In genomic region chrX:100636321-100636991, GRCh38 we compare ENCODE assay signal across 8 cellular contexts. TPM values are rescaled to one million over a fixed set of nuclear protein-coding genes. Genes with fewer than 3 reads are reported as not detected.
A peak's percentile ranks its signal among the peaks of the same experiment; 100 is the strongest.
DNase-seq lines count a peak whose midpoint lies in the region; ATAC-seq and TF ChIP-seq lines count a peak whose summit lies in the region.

TSS of gene TSPAN6 (minus strand) at chrX:100636806. CDS start at chrX:100636694, 112 bp downstream.

- no peak within 1 kb of the TSS for H3K27ac Mint-ChIP-seq in activated T-cell treated with anti-CD3 and anti-CD28 coated beads, Interleukin-2, amount 50 U/mL, for 72 hours

- peak within 1 kb of the TSS; percentile 13 for H2AFZ ChIP-seq in fibroblast of lung (ENCODE audit: low read length)

- no peaks in the 10 kb centered on the region for H4K20me1 ChIP-seq in fibroblast of lung (ENCODE audit: control insufficient read depth, extremely low read depth, insufficient read depth, low read length)

- peak within 1 kb of the TSS; percentile 78 for H3K4me2 ChIP-seq in fibroblast of lung (ENCODE audit: extremely low read depth, insufficient read depth, low read length)

- ATAC-seq in GM18867 (IDR thresholded peaks at IDR 0.05; ENCODE audit: unreplicated experiment) (peak; percentile 92), HG03378 (IDR thresholded peaks at IDR 0.05; ENCODE audit: unreplicated experiment) (peak; percentile 98)
- ATAC-seq in activated T-cell treated with anti-CD3 and anti-CD28 coated beads, Interleukin-2, amount 50 U/mL, for 72 hours (replicated peaks in 1 of 2), result peak; percentile 100

- no peaks in the 10 kb centered on the region for H3K79me2 ChIP-seq in fibroblast of lung (ENCODE audit: control insufficient read depth, insufficient read depth, low read length)

- H3K4me3 ChIP-seq in fibroblast of lung (replicated peaks in 1 of 4; ENCODE audit: control extremely low read depth in 1 of 4, insufficient read depth in 1 of 4, low read depth in 3 of 4, low read length in 4 of 4), result peak within 1 kb of the TSS; percentile 55 to 79 (median 64)
- peak within 1 kb of the TSS; percentile 52 to 61 for H3K4me3 ChIP-seq in muscle layer of duodenum (ENCODE audit: low read depth in 1 of 2, low read length in 2 of 2)

- H3K4me1 ChIP-seq in fibroblast of lung (ENCODE audit: control insufficient read depth, extremely low read depth, insufficient read depth, low read length) (no peaks in the 10 kb centered on the region), muscle layer of duodenum (ENCODE audit: control insufficient read depth in 1 of 2, insufficient read depth in 2 of 2, low read length in 2 of 2) (no peaks in the 10 kb centered on the region)

- peak within 1 kb of the TSS; percentile 74 for H3K9ac ChIP-seq in fibroblast of lung (ENCODE audit: insufficient read depth, low read length)

- H3K4me1 Mint-ChIP-seq in activated T-cell treated with anti-CD3 and anti-CD28 coated beads, Interleukin-2, amount 50 U/mL, for 72 hours (ENCODE audit: low read depth), result peaks cover 9% of the 10 kb centered on the region

- peak; percentile 50 to 53 for TF ChIP-seq CTCF in fibroblast of lung (conservative IDR thresholded peaks at IDR 0.05 in 1 of 2, IDR thresholded peaks at IDR 0.05 in 1 of 2; ENCODE audit: low read depth in 1 of 2, low read length in 2 of 2)

- no peaks in the 10 kb centered on the region for H3K9me3 ChIP-seq in fibroblast of lung (ENCODE audit: control insufficient read depth, insufficient read depth, low read depth, low read length)
- H3K9me3 ChIP-seq in muscle layer of duodenum (ENCODE audit: control insufficient read depth in 1 of 2, low read length in 2 of 2), result no peaks in the 10 kb centered on the region

- no peaks in the 10 kb centered on the region for H3K9me3 Mint-ChIP-seq in activated T-cell treated with anti-CD3 and anti-CD28 coated beads, Interleukin-2, amount 50 U/mL, for 72 hours

- H3K27ac ChIP-seq in fibroblast of lung (ENCODE audit: insufficient read depth, low read length) (peak within 1 kb of the TSS; percentile 67), muscle layer of duodenum (ENCODE audit: low read length) (peak within 1 kb of the TSS; percentile 31)

- H3K27me3 Mint-ChIP-seq in activated T-cell treated with anti-CD3 and anti-CD28 coated beads, Interleukin-2, amount 50 U/mL, for 72 hours (ENCODE audit: low read depth), result peaks cover 57% of the 10 kb centered on the region

- H3K36me3 Mint-ChIP-seq in activated T-cell treated with anti-CD3 and anti-CD28 coated beads, Interleukin-2, amount 50 U/mL, for 72 hours (ENCODE audit: insufficient read depth in 2 of 2), result no peaks in the 10 kb centered on the region

- no peaks in the 10 kb centered on the region for H3K27me3 ChIP-seq in fibroblast of lung (ENCODE audit: control insufficient read depth, insufficient read depth, low read length)
- no peaks in the 10 kb centered on the region for H3K27me3 ChIP-seq in muscle layer of duodenum (ENCODE audit: low read depth, low read length)

- no peaks in the 10 kb centered on the region for H3K36me3 ChIP-seq in fibroblast of lung (ENCODE audit: control insufficient read depth, insufficient read depth, low read length)
- no peaks in the 10 kb centered on the region for H3K36me3 ChIP-seq in muscle layer of duodenum (ENCODE audit: control insufficient read depth in 1 of 2, insufficient read depth in 2 of 2, low read length in 2 of 2)

- peak within 1 kb of the TSS; percentile 83 to 87 for H3K4me3 Mint-ChIP-seq in activated T-cell treated with anti-CD3 and anti-CD28 coated beads, Interleukin-2, amount 50 U/mL, for 72 hours

- DNase-seq in 8988T, result peak; percentile 27
- DNase-seq in NCI-H82 treated with DMSO at 0.1 percent for 48 hours (lab: John Stamatoyannopoulos, UW; ENCODE audit: unreplicated experiment), result peak; percentile 83
- DNase-seq in activated T-cell treated with anti-CD3 and anti-CD28 coated beads, Interleukin-2, amount 50 U/mL, for 72 hours, result peak; percentile 66 to 79
- peak; percentile 80 to 89 for DNase-seq in fibroblast of lung (ENCODE audit: low read depth in 2 of 2)
- DNase-seq in stimulated activated CD8-positive, alpha-beta memory T cell treated with anti-CD3 and anti-CD28 coated beads, Interleukin-7, amount 100 ng/mL, for 1 hour (ENCODE audit: low read depth in 2 of 2), result peak; percentile 22 to 40

RNA-seq across cellular contexts. Expression of gene TSPAN6, which starts in this region (rescaled TPM):
- total RNA-seq in activated T-cell treated with anti-CD3 and anti-CD28 coated beads, Interleukin-2, amount 50 U/mL, for 72 hours, result under 1 TPM in 1 of 2 donors, not detected in 1; 0.43 TPM
- total RNA-seq in fibroblast of lung, result 29.2 and 35.4 TPM in 2 replicates
- polyA plus RNA-seq in fibroblast of lung, result 24.9 and 34.1 TPM in 2 replicates
- polyA plus RNA-seq in fibroblast of lung (2012), result 18.9 and 22.1 TPM in 2 replicates
- 4.4 and 5.2 TPM in 2 replicates for polyA minus RNA-seq in fibroblast of lung (ENCODE audit: low replicate concordance)

Comparison
In these comparisons a context has a peak if more than half of its experiments do, and no peak if none do; other contexts are left out.
1. Peak in every context shown above with its lines: DNase-seq, ATAC-seq, H3K4me3 ChIP-seq and H3K27ac ChIP-seq.
2. RNA of gene TSPAN6 (total RNA-seq): 29.2 to 35.4 TPM in fibroblast of lung; 0.43 TPM in activated T-cell treated with anti-CD3 and anti-CD28 coated beads, Interleukin-2, amount 50 U/mL, for 72 hours; every median in the first group is over 10 times any median in the second.
3. Peak in DNase-seq and ATAC-seq in activated T-cell treated with anti-CD3 and anti-CD28 coated beads, Interleukin-2, amount 50 U/mL, for 72 hours; RNA of the gene not detected or under 1 TPM.
4. DNase-seq: peak in every context shown above with its lines; median percentile 84 in fibroblast of lung; 83 in NCI-H82 treated with DMSO at 0.1 percent for 48 hours; 72 in activated T-cell treated with anti-CD3 and anti-CD28 coated beads, Interleukin-2, amount 50 U/mL, for 72 hours; 31 in stimulated activated CD8-positive, alpha-beta memory T cell treated with anti-CD3 and anti-CD28 coated beads, Interleukin-7, amount 100 ng/mL, for 1 hour; 27 in 8988T.